Comparison of ENCODE assay signal across 19 cellular contexts in genomic region chr14:100173353-100173752, GRCh38. TPM values are rescaled to one million over a fixed set of nuclear protein-coding genes. Genes with fewer than 3 reads are reported as not detected.
DNase-seq lines count a peak whose midpoint lies in the region; ATAC-seq and TF ChIP-seq lines count a peak whose summit lies in the region.
"Had no signal": no experiment of that assay in that cellular context is flagged by ENCODE, and none has a peak within 500 bp of the region (broad histone marks: within the 10 kb centered on the region; RNA-seq: fewer than 3 reads in every experiment).

No MANE protein-coding gene starts in this region.

- H3K4me3 ChIP-seq in GM23338 (no peak overlapping the region), OCI-LY7 (ENCODE audit: low read depth, low read length, poor library complexity, severe bottlenecking) (no peak overlapping the region), osteoblast (ENCODE audit: insufficient read depth, low read length) (no peak overlapping the region)
- H3K4me3 ChIP-seq: BLaER1 had no signal

- no peak overlapping the region for H3K27ac Mint-ChIP-seq in GM23338
- no peak overlapping the region for H3K27ac Mint-ChIP-seq in activated naive CD4-positive, alpha-beta T cell treated with anti-CD3 and anti-CD28 coated beads, Interleukin-2, amount 10 ng/mL, durations not matched to agents 7 days and 5 days
- H3K27ac Mint-ChIP-seq: CD8-positive, alpha-beta T cell had no signal

- peak; percentile 17 for DNase-seq in GM10266 (ENCODE audit: extremely low spot score)
- DNase-seq in GM23338 (ENCODE audit: low spot score), result peak; percentile 35
- no peak for DNase-seq in OCI-LY7 (ENCODE audit: low spot score)
- DNase-seq in osteoblast (ENCODE audit: insufficient read length, low spot score, missing footprints), result peak; percentile 21
- DNase-seq in NCI-H82 (lab: John Stamatoyannopoulos, UW), result no peak
- DNase-seq in activated naive CD4-positive, alpha-beta T cell treated with anti-CD3 and anti-CD28 coated beads, Interleukin-2, amount 10 ng/mL, durations not matched to agents 7 days and 5 days, result no peak
- DNase-seq: Calu3; CD8-positive, alpha-beta T cell; Kasumi-1; NCI-H1105; NCI-H1694; NCI-H2081 treated with DMSO at 0.1 percent for 48 hours; NK-92 treated with Interleukin-12 subunit alpha and Interleukin-12 subunit beta, amount 100 ng/mL, for 24 hours; SHP77 treated with DMSO at 0.1 percent for 48 hours; SK-N-SH had no signal

- intact Hi-C loops in OCI-LY7 (cut with micrococcal nuclease; ENCODE audit: unreplicated experiment), result no loop called here

- H3K9me3 ChIP-seq in OCI-LY7 (ENCODE audit: low read length) (no peaks in the 10 kb centered on the region), osteoblast (ENCODE audit: low read depth, low read length) (no peaks in the 10 kb centered on the region)
- H3K9me3 ChIP-seq: BLaER1, SK-N-SH had no signal

- H2AFZ ChIP-seq in GM23338 (no peak overlapping the region), OCI-LY7 (ENCODE audit: low read length) (no peak overlapping the region), osteoblast (ENCODE audit: low read length) (no peak overlapping the region)

- no peak for TF ChIP-seq CTCF in GM10266 (IDR thresholded peaks at IDR 0.05; ENCODE audit: control insufficient read depth, insufficient read depth, low read depth, missing control alignments)
- TF ChIP-seq CTCF in GM23338 (conservative IDR thresholded peaks at IDR 0.05; ENCODE audit: low read depth in 2 of 2), result peak; percentile 43 to 52
- peak; percentile 59 for TF ChIP-seq CTCF in OCI-LY7 (conservative IDR thresholded peaks at IDR 0.05; ENCODE audit: low read length)
- no peak for TF ChIP-seq CTCF in osteoblast (IDR thresholded peaks at IDR 0.05; ENCODE audit: extremely low read depth, low read depth, low read length)

- CTCF ChIA-PET in OCI-LY7 (lab: Charles Lee; ENCODE audit: unreplicated experiment), result interaction anchor here (0.6 kb wide), 1 partner anchor 648 kb away, joined by 4 read pairs; no protein-coding TSS in a partner anchor
- CTCF ChIA-PET in activated naive CD4-positive, alpha-beta T cell treated with anti-CD3 and anti-CD28 coated beads, Interleukin-2, amount 10 ng/mL, durations not matched to agents 7 days and 5 days (lab: Charles Lee), result no interaction called here

- H3K4me1 Mint-ChIP-seq in GM23338, result 0 out of 3 replicates have a peak, but pooled peaks cover 2% of the 10 kb centered on the region
- peaks cover 2% of the 10 kb centered on the region for H3K4me1 Mint-ChIP-seq in activated naive CD4-positive, alpha-beta T cell treated with anti-CD3 and anti-CD28 coated beads, Interleukin-2, amount 10 ng/mL, durations not matched to agents 7 days and 5 days

- no peak overlapping the region for H3K4me3 Mint-ChIP-seq in GM23338
- no peak overlapping the region for H3K4me3 Mint-ChIP-seq in activated naive CD4-positive, alpha-beta T cell treated with anti-CD3 and anti-CD28 coated beads, Interleukin-2, amount 10 ng/mL, durations not matched to agents 7 days and 5 days
- H3K4me3 Mint-ChIP-seq: CD8-positive, alpha-beta T cell had no signal

- POLR2A ChIA-PET in OCI-LY7 (lab: Charles Lee), result interaction anchor here (1.1 kb wide), 1 partner anchor 18 kb away, joined by 4 read pairs; no protein-coding TSS in a partner anchor

- H3K9me2 ChIP-seq in GM23338 (ENCODE audit: insufficient read depth) (no peaks in the 10 kb centered on the region), OCI-LY7 (ENCODE audit: insufficient read depth, low read length) (no peaks in the 10 kb centered on the region)
- H3K9me2 ChIP-seq: SK-N-SH had no signal

- H3K27ac ChIP-seq in GM23338 (ENCODE audit: low read depth), result no peak overlapping the region
- H3K27ac ChIP-seq in OCI-LY7 (ENCODE audit: low read depth, low read length, poor library complexity, severe bottlenecking), result no peak overlapping the region
- no peak overlapping the region for H3K27ac ChIP-seq in osteoblast (ENCODE audit: low read depth, low read length)
- H3K27ac ChIP-seq: BLaER1 had no signal

- ATAC-seq in GM23338, result peak; percentile 56
- ATAC-seq in GM21367 (IDR thresholded peaks at IDR 0.05; ENCODE audit: unreplicated experiment), result no peak
- ATAC-seq: CD8-positive, alpha-beta T cell had no signal

- H3K27me3 ChIP-seq in GM23338 (ENCODE audit: insufficient read depth), result no peaks in the 10 kb centered on the region
- peaks cover 5% of the 10 kb centered on the region for H3K27me3 ChIP-seq in osteoblast (ENCODE audit: insufficient read depth, low read length)
- H3K27me3 ChIP-seq: BLaER1 had no signal

- no peaks in the 10 kb centered on the region for H3F3A ChIP-seq in GM23338 (replicated peaks; ENCODE audit: low read depth)

- peaks cover 10% of the 10 kb centered on the region for H3K27me3 Mint-ChIP-seq in GM23338 (ENCODE audit: insufficient read depth, low read depth, poor library complexity)
- peaks cover 46% of the 10 kb centered on the region for H3K27me3 Mint-ChIP-seq in activated naive CD4-positive, alpha-beta T cell treated with anti-CD3 and anti-CD28 coated beads, Interleukin-2, amount 10 ng/mL, durations not matched to agents 7 days and 5 days

- H3K79me2 ChIP-seq in GM23338 (replicated peaks; ENCODE audit: insufficient read depth) (no peaks in the 10 kb centered on the region), OCI-LY7 (ENCODE audit: insufficient read depth, low read depth, low read length) (no peaks in the 10 kb centered on the region), osteoblast (ENCODE audit: insufficient read depth, low read length) (no peaks in the 10 kb centered on the region)

- H4K20me1 ChIP-seq in GM23338 (replicated peaks; ENCODE audit: insufficient read depth) (no peaks in the 10 kb centered on the region), OCI-LY7 (ENCODE audit: insufficient read depth, low read length) (no peaks in the 10 kb centered on the region), osteoblast (ENCODE audit: insufficient read depth, low read length) (no peaks in the 10 kb centered on the region)
- H4K20me1 ChIP-seq: BLaER1 had no signal

- no peaks in the 10 kb centered on the region for H3K9me3 Mint-ChIP-seq in GM23338
- H3K9me3 Mint-ChIP-seq in activated naive CD4-positive, alpha-beta T cell treated with anti-CD3 and anti-CD28 coated beads, Interleukin-2, amount 10 ng/mL, durations not matched to agents 7 days and 5 days, result no peaks in the 10 kb centered on the region
- H3K9me3 Mint-ChIP-seq: CD8-positive, alpha-beta T cell had no signal

- H3K4me1 ChIP-seq in GM23338 (ENCODE audit: insufficient read depth) (no peaks in the 10 kb centered on the region), OCI-LY7 (ENCODE audit: insufficient read depth, low read length, poor library complexity, severe bottlenecking) (no peaks in the 10 kb centered on the region), osteoblast (ENCODE audit: insufficient read depth, low read length) (no peaks in the 10 kb centered on the region)

- no peak overlapping the region for H3K4me2 ChIP-seq in GM23338
- no peak overlapping the region for H3K4me2 ChIP-seq in OCI-LY7 (ENCODE audit: low read length)
- no peak overlapping the region for H3K4me2 ChIP-seq in osteoblast (ENCODE audit: insufficient read depth, low read length)
- H3K4me2 ChIP-seq: BLaER1, SK-N-SH had no signal

- H3K36me3 ChIP-seq in GM23338 (ENCODE audit: insufficient read depth) (no peaks in the 10 kb centered on the region), OCI-LY7 (ENCODE audit: insufficient read depth, low read length) (no peaks in the 10 kb centered on the region), osteoblast (ENCODE audit: insufficient read depth, low read length) (no peaks in the 10 kb centered on the region)
- H3K36me3 ChIP-seq: BLaER1 had no signal

- no peaks in the 10 kb centered on the region for H3K36me3 Mint-ChIP-seq in GM23338 (ENCODE audit: low read depth)
- no peaks in the 10 kb centered on the region for H3K36me3 Mint-ChIP-seq in activated naive CD4-positive, alpha-beta T cell treated with anti-CD3 and anti-CD28 coated beads, Interleukin-2, amount 10 ng/mL, durations not matched to agents 7 days and 5 days
- H3K36me3 Mint-ChIP-seq: CD8-positive, alpha-beta T cell had no signal

- BruUV-seq in OCI-LY7 (replicated peaks; lab: Mats Ljungman, UMichigan), result no TSS peak

TF ChIP-seq in GM23338, 12 proteins besides CTCF, POLR2A, EP300 and RAD21:
- TF ChIP-seq ZNF114 (CRISPR knock-in tag; IDR thresholded peaks at IDR 0.05), result no peak
- TF ChIP-seq JUNB (IDR thresholded peaks at IDR 0.05; ENCODE audit: unreplicated experiment), result no peak
TF ChIP-seq in GM23338: peak in this region for 0.

RNA-seq across cellular contexts. Expression of gene DEGS2, which starts 13.9 kb away (rescaled TPM):
- total RNA-seq in GM23338 (2014; rRNA removed; shearing (Covaris generic)), result 0.35 and 0.63 TPM in 2 replicates
- 1.0 and 2.2 TPM in 2 replicates for polyA plus RNA-seq in GM23338 (2016; fragmentation: Nextera tagmentation; extraction: Ambion mirVana)
- total RNA-seq in OCI-LY7 (2014; rRNA removed; shearing (Covaris generic)), result 2.0 and 8.3 TPM in 2 replicates
- total RNA-seq in OCI-LY7 (2022) (12.2 and 14.6 TPM in 2 replicates), osteoblast (0.29 and 0.36 TPM in 2 replicates)
- total RNA-seq: A673, RPMI7951 had no signal

Comparison
In these comparisons a context has a peak if more than half of its experiments do, and no peak if none do; other contexts are left out.
1. DNase-seq: peak in GM10266 (single experiment), GM23338 (single experiment) and osteoblast (single experiment); none in OCI-LY7 (single experiment), NCI-H82 (single experiment) and activated naive CD4-positive, alpha-beta T cell treated with anti-CD3 and anti-CD28 coated beads, Interleukin-2, amount 10 ng/mL, durations not matched to agents 7 days and 5 days (single experiment).
2. CTCF ChIP-seq: peak in GM23338 (2 of 2) and OCI-LY7 (single experiment); none in GM10266 (single experiment) and osteoblast (single experiment).